Comparison of ENCODE assay signal across 8 cellular contexts in the genomic region with DNA sequence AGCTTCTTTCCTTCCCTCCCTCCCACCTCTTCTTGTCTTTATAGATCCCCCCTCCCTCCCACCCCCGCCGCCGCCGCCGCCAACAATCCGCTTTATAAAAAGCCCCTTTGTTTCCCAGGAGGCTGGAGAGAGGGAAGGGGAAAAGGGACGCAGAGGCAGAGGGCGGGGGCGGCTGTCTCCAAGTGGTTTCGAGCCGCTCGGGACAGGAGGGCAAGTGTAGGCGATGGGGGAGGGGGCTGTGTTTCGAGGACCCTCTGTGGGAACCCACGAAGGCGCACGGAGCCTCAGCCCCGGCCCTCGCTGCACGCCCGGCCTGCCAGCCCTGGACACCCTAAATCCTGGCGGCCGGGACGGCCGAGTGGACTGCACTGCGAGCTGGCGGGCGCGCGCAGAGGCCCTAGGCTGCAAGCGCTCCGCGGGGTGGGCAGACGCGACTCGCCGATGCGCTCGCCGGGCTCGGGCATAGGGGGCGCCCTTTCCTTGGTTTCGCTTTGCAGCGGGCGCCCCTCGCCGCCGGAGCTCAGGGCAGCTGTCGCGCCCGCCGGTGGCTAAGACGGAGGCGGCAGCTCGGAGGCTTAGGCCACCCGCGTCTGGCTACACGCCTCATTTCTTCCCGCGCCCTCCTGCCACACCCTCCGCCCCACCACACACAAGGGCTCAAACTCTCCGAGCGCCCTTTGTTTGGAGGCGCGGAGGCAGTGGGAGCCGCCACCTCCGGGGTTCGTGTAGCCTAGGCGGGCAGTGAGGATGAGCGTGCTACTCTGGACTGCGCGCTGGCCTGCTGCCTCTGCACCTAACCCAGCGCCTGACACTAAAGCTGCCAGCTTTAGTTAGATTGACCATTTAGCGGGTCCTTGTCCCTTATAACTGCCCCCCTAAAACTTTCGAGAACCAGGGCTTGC. TPM values are rescaled to one million over a fixed set of nuclear protein-coding genes. Genes with fewer than 3 reads are reported as not detected.
A peak's percentile ranks its signal among the peaks of the same experiment; 100 is the strongest.
DNase-seq lines count a peak whose midpoint lies in the region; ATAC-seq, FAIRE-seq and TF ChIP-seq lines count a peak whose summit lies in the region.

No MANE protein-coding gene starts in this region.

- DNase-seq in GDM1 (lab: John Stamatoyannopoulos, UW) = peak; percentile 31
- DNase-seq in NCI-H2196 treated with DMSO at 0.1 percent for 48 hours (lab: John Stamatoyannopoulos, UW; ENCODE audit: unreplicated experiment) = peak; percentile 6
- DNase-seq in activated CD4-positive, alpha-beta T cell treated with anti-CD3 and anti-CD28 coated beads, Interleukin-2, amount 50 U/mL, for 1 hour = peak; percentile 53
- peak in 2 of 3 donors; percentile 31 to 48 for DNase-seq in effector memory CD4-positive, alpha-beta T cell
- DNase-seq in lung (ENCODE audit: low spot score) = peak; percentile 47
- peak; percentile 40 for DNase-seq in stimulated activated CD8-positive, alpha-beta memory T cell treated with anti-CD3 and anti-CD28 coated beads, Interleukin-12 subunit alpha, Interleukin-12 subunit beta, amount 100 ng/mL, for 4 hours (ENCODE audit: low read depth)
- no peak for DNase-seq in AG08395 (ENCODE audit: low spot score)
- no peak for DNase-seq in GM12892 (ENCODE audit: insufficient read length)

- peaks cover 8% of the 10 kb centered on the region for H3K4me1 ChIP-seq in effector memory CD4-positive, alpha-beta T cell (ENCODE audit: control insufficient read depth, insufficient read depth, low read length, poor library complexity, severe bottlenecking)
- peaks cover 0 to 4% of the 10 kb centered on the region in 2 donors for H3K4me1 ChIP-seq in lung (ENCODE audit: control insufficient read depth in 2 of 2, insufficient read depth in 2 of 2, low read length in 2 of 2)

- no peak for TF ChIP-seq POLR2A in GM12892 (IDR thresholded peaks at IDR 0.05; ENCODE audit: low read depth, low read length)

- no peak for FAIRE-seq in GM12892 (lab: Jason Lieb, UNC)

- H3K4me3 ChIP-seq in effector memory CD4-positive, alpha-beta T cell (ENCODE audit: insufficient read depth, low read depth, low read length, poor library complexity, severe bottlenecking) = peak overlapping the region; percentile 61
- H3K4me3 ChIP-seq in lung = peak overlapping the region; percentile 36

- no peaks in the 10 kb centered on the region for H3K27me3 ChIP-seq in effector memory CD4-positive, alpha-beta T cell (replicated peaks; ENCODE audit: control insufficient read depth, insufficient read depth, low read length, poor library complexity, severe bottlenecking)
- H3K27me3 ChIP-seq in lung (ENCODE audit: control insufficient read depth, insufficient read depth) = peaks cover 5% of the 10 kb centered on the region

- peak; percentile 25 for ATAC-seq in lung (ENCODE audit: insufficient read depth, low FRiP score)

- no peaks in the 10 kb centered on the region for H3K36me3 ChIP-seq in effector memory CD4-positive, alpha-beta T cell (ENCODE audit: control insufficient read depth, insufficient read depth, low read length)
- no peaks in the 10 kb centered on the region for H3K36me3 ChIP-seq in lung (ENCODE audit: control insufficient read depth in 2 of 2, insufficient read depth in 2 of 2, low read length in 2 of 2)

- 2 to 34% methylated on average over 17 to 75 of the region's 75 CpGs for WGBS in lung, 2 donors

- H3K9me3 ChIP-seq in effector memory CD4-positive, alpha-beta T cell (ENCODE audit: control insufficient read depth, low read length) = no peaks in the 10 kb centered on the region
- H3K9me3 ChIP-seq in lung (ENCODE audit: control insufficient read depth in 2 of 2, insufficient read depth in 1 of 2, low read length in 1 of 2) = peaks cover 0 to 4% of the 10 kb centered on the region in 2 donors

- no peak overlapping the region for H3K27ac ChIP-seq in effector memory CD4-positive, alpha-beta T cell (ENCODE audit: insufficient read depth, low read length, poor library complexity, severe bottlenecking)
- peak overlapping the region in 1 of 2 donors; percentile 59 for H3K27ac ChIP-seq in lung (ENCODE audit: low read depth in 1 of 2, low read length in 1 of 2)

- peak; percentile 26 for TF ChIP-seq CTCF in lung (IDR thresholded peaks at IDR 0.05; ENCODE audit: control extremely low read depth, extremely low read depth)

RNA-seq across cellular contexts. Expression of a gene that starts 2.2 kb away (rescaled TPM):
- total RNA-seq in lung = 1 to 10 TPM; 2.8 to 6.7 TPM
- 1 to 10 TPM; 1.9 to 2.7 TPM for polyA plus RNA-seq in lung
- not detected for polyA plus RNA-seq in GM12892 (2012; ENCODE audit: missing spikeins)

Comparison
In these comparisons a context has a peak if more than half of its experiments do, and no peak if none do; other contexts are left out.
1. DNase-seq: peak in GDM1 (single experiment), NCI-H2196 treated with DMSO at 0.1 percent for 48 hours (single experiment), activated CD4-positive, alpha-beta T cell treated with anti-CD3 and anti-CD28 coated beads, Interleukin-2, amount 50 U/mL, for 1 hour (single experiment), effector memory CD4-positive, alpha-beta T cell (2 of 3), lung (single experiment) and stimulated activated CD8-positive, alpha-beta memory T cell treated with anti-CD3 and anti-CD28 coated beads, Interleukin-12 subunit alpha, Interleukin-12 subunit beta, amount 100 ng/mL, for 4 hours (single experiment); none in AG08395 (single experiment) and GM12892 (single experiment).